ENCODE assay signal across 17 cellular contexts in genomic region chr10:60182691-60183090, GRCh38.
DNase-seq lines count a peak whose midpoint lies in the region; ATAC-seq and TF ChIP-seq lines count a peak whose summit lies in the region.
"Had no signal": no experiment of that assay in that cellular context is flagged by ENCODE, and none has a peak within 500 bp of the region (broad histone marks: within the 10 kb centered on the region; RNA-seq: fewer than 3 reads in every experiment).

No MANE protein-coding gene starts in this region.

- peaks cover 27% of the 10 kb centered on the region for H3K4me1 Mint-ChIP-seq in mesothelial cell of epicardium
- H3K4me1 Mint-ChIP-seq in WTC11 = peaks cover 12% of the 10 kb centered on the region
- no peaks in the 10 kb centered on the region for H3K4me1 Mint-ChIP-seq in MCF 10A (ENCODE audit: insufficient read depth, unreplicated experiment)

- BruUV-seq in MCF 10A (replicated peaks; lab: Mats Ljungman, UMichigan) = no TSS peak

- H3K27ac Mint-ChIP-seq in mesothelial cell of epicardium = peak overlapping the region; percentile 65
- H3K27ac Mint-ChIP-seq in WTC11 = no peak overlapping the region
- H3K27ac Mint-ChIP-seq in MCF 10A (ENCODE audit: low read depth, unreplicated experiment) = no peak overlapping the region
- H3K27ac Mint-ChIP-seq: activated T-helper 2 cell treated with anti-CD3 and anti-CD28 coated beads, Interferon-gamma antibody, Interleukin-2, Interleukin-4, amounts not matched to agents 10 μg/mL and 5 μg/mL and 100 μg/mL, durations not matched to agents 14 hours and 24 hours and 36 hours had no signal

- H3K36me3 Mint-ChIP-seq in mesothelial cell of epicardium (peaks cover 27% of the 10 kb centered on the region), WTC11 (no peaks in the 10 kb centered on the region), MCF 10A (ENCODE audit: insufficient read depth, unreplicated experiment) (no peaks in the 10 kb centered on the region)

- POLR2A ChIA-PET in WTC11 (lab: Charles Lee) = no interaction called here
- POLR2A ChIA-PET in MCF 10A (lab: Yijun Ruan, JAX) = interaction anchor here (1.1 kb wide), 1 partner anchor 10 kb away, joined by 5 read pairs; no protein-coding TSS in a partner anchor

- intact Hi-C loops in MCF 10A (cut with micrococcal nuclease) = no loop called here

- H3K4me3 Mint-ChIP-seq in mesothelial cell of epicardium (no peak overlapping the region), WTC11 (no peak overlapping the region), MCF 10A (ENCODE audit: unreplicated experiment) (no peak overlapping the region)

- H3K27me3 Mint-ChIP-seq in mesothelial cell of epicardium (ENCODE audit: low read depth) = no peaks in the 10 kb centered on the region
- no peaks in the 10 kb centered on the region for H3K27me3 Mint-ChIP-seq in WTC11 (ENCODE audit: low read depth)
- H3K27me3 Mint-ChIP-seq in MCF 10A (ENCODE audit: insufficient read depth, unreplicated experiment) = no peaks in the 10 kb centered on the region

- CTCF ChIA-PET in WTC11 (lab: Charles Lee) = interaction anchor here (1.8 kb wide), 1 partner anchor 68 kb away, joined by 4 read pairs; no protein-coding TSS in a partner anchor
- CTCF ChIA-PET in MCF 10A (lab: Yijun Ruan, JAX) = interaction anchor here (0.8 to 1.6 kb wide), 3 partner anchors 18 to 68 kb away, joined by 3 to 7 read pairs (median 3); no protein-coding TSS in a partner anchor

- H3K4me3 ChIP-seq in MG63 = no peak overlapping the region
- H3K4me3 ChIP-seq: HAP-1, sigmoid colon, transverse colon had no signal

- no peaks in the 10 kb centered on the region for H3K9me3 ChIP-seq in MG63
- H3K9me3 ChIP-seq: HAP-1, sigmoid colon, transverse colon had no signal

- no peak for TF ChIP-seq CTCF in mesothelial cell of epicardium (IDR thresholded peaks at IDR 0.05; ENCODE audit: unreplicated experiment)
- no peak for TF ChIP-seq CTCF in WTC11 (IDR thresholded peaks at IDR 0.05)
- no peak for TF ChIP-seq CTCF in MCF 10A (IDR thresholded peaks at IDR 0.05; ENCODE audit: unreplicated experiment)

- no peaks in the 10 kb centered on the region for H3K36me3 ChIP-seq in MG63
- H3K36me3 ChIP-seq: HAP-1, sigmoid colon, transverse colon, WERI-Rb-1 had no signal

- H3K9me3 Mint-ChIP-seq in mesothelial cell of epicardium (no peaks in the 10 kb centered on the region), WTC11 (no peaks in the 10 kb centered on the region), MCF 10A (ENCODE audit: unreplicated experiment) (no peaks in the 10 kb centered on the region)
- H3K9me3 Mint-ChIP-seq: activated T-helper 2 cell treated with anti-CD3 and anti-CD28 coated beads, Interferon-gamma antibody, Interleukin-2, Interleukin-4, amounts not matched to agents 10 μg/mL and 5 μg/mL and 100 μg/mL, durations not matched to agents 14 hours and 24 hours and 36 hours had no signal

- no peaks in the 10 kb centered on the region for H3K27me3 ChIP-seq in MG63
- H3K27me3 ChIP-seq: sigmoid colon, transverse colon had no signal

- ATAC-seq in GM18520 (IDR thresholded peaks at IDR 0.05; ENCODE audit: unreplicated experiment) = no peak
- ATAC-seq in WTC11 = no peak
- no peak for ATAC-seq in HG03521 (IDR thresholded peaks at IDR 0.05; ENCODE audit: unreplicated experiment)

- DNase-seq in AG08395 (ENCODE audit: low spot score) (peak; percentile 33), MG63 (peak; percentile 36), dermis blood vessel endothelial cell (peak; percentile 45), mesothelial cell of epicardium (ENCODE audit: low spot score in 2 of 2, unreplicated experiment in 2 of 2) (no peak), WTC11 (ENCODE audit: low spot score) (no peak), MCF 10A (ENCODE audit: unreplicated experiment) (no peak)
- DNase-seq: activated CD8-positive, alpha-beta memory T cell treated with anti-CD3 and anti-CD28 coated beads for 24 hours; NCI-H2081 treated with DMSO at 0.1 percent for 48 hours; NCI-H69; sigmoid colon; stimulated activated CD4-positive, alpha-beta T cell treated with anti-CD3 and anti-CD28 coated beads, Interleukin-4, amount 100 ng/mL, for 1 hour; transverse colon; WERI-Rb-1 had no signal

TF ChIP-seq in WTC11, 78 proteins besides CTCF, POLR2A, EP300 and RAD21 (continues in another document):
- no peak for TF ChIP-seq ZNF219 (CRISPR knock-in tag; IDR thresholded peaks at IDR 0.05; ENCODE audit: borderline replicate concordance)
- no peak for TF ChIP-seq CDX4 (CRISPR knock-in tag; IDR thresholded peaks at IDR 0.05; ENCODE audit: borderline replicate concordance)
- TF ChIP-seq ZNF671 (CRISPR knock-in tag; IDR thresholded peaks at IDR 0.05) = no peak
- TF ChIP-seq PRDM15 (CRISPR knock-in tag; IDR thresholded peaks at IDR 0.05) = no peak
- TF ChIP-seq USF2 (CRISPR knock-in tag; IDR thresholded peaks at IDR 0.05) = no peak
- TF ChIP-seq ZNF416 (CRISPR knock-in tag; IDR thresholded peaks at IDR 0.05) = no peak
- TF ChIP-seq IRF2 (CRISPR knock-in tag; IDR thresholded peaks at IDR 0.05; ENCODE audit: borderline replicate concordance, low read depth) = no peak
- no peak for TF ChIP-seq ZNF232 (CRISPR knock-in tag; IDR thresholded peaks at IDR 0.05)
- TF ChIP-seq SP1 (CRISPR knock-in tag; conservative IDR thresholded peaks at IDR 0.05) = no peak
- no peak for TF ChIP-seq ATF2 (CRISPR knock-in tag; IDR thresholded peaks at IDR 0.05; ENCODE audit: borderline replicate concordance, low read depth)
- no peak for TF ChIP-seq CREB1 (CRISPR knock-in tag; IDR thresholded peaks at IDR 0.05)
- no peak for TF ChIP-seq ERG (CRISPR knock-in tag; IDR thresholded peaks at IDR 0.05)
- no peak for TF ChIP-seq SMAD3 (CRISPR knock-in tag; IDR thresholded peaks at IDR 0.05; ENCODE audit: borderline replicate concordance)

Comparison
In these comparisons a context has a peak if more than half of its experiments do, and no peak if none do; other contexts are left out.
1. DNase-seq: peak in AG08395 (single experiment), MG63 (single experiment) and dermis blood vessel endothelial cell (single experiment); none in mesothelial cell of epicardium (0 of 2), WTC11 (single experiment) and MCF 10A (single experiment).